In genomic region chr15:64773606-64774555, GRCh38 we compare ENCODE assay signal across 9 cellular contexts. TPM values are rescaled to one million over a fixed set of nuclear protein-coding genes. Genes with fewer than 3 reads are reported as not detected.
DNase-seq lines count a peak whose midpoint lies in the region; ATAC-seq, FAIRE-seq and TF ChIP-seq lines count a peak whose summit lies in the region.
"Had no signal": no experiment of that assay in that cellular context is flagged by ENCODE, and none has a peak within 500 bp of the region (broad histone marks: within the 10 kb centered on the region; RNA-seq: fewer than 3 reads in every experiment).

No MANE protein-coding gene starts in this region.

- TF ChIP-seq RAD21 in A549 (conservative IDR thresholded peaks at IDR 0.05 in 1 of 2, IDR thresholded peaks at IDR 0.05 in 1 of 2), result no peak

- CTCF ChIA-PET in A549 (lab: Yijun Ruan, JAX), result interaction anchor here (0.7 to 1.9 kb wide), 4 partner anchors 10 to 43 kb away, joined by 3 to 8 read pairs (median 6); no protein-coding TSS in a partner anchor
- CTCF ChIA-PET in Panc1 (lab: Charles Lee), result interaction anchor here (0.5 to 0.6 kb wide), 2 partner anchors 45 to 1428 kb away, joined by 3 to 5 read pairs; no protein-coding TSS in a partner anchor
- CTCF ChIA-PET in naive thymus-derived CD4-positive, alpha-beta T cell (lab: Charles Lee), result interaction anchor here (0.5 kb wide), 1 partner anchor 8 kb away, joined by 3 read pairs; no protein-coding TSS in a partner anchor

- H3K9me3 ChIP-seq in A549, result no peaks in the 10 kb centered on the region
- H3K9me3 ChIP-seq in Panc1 (ENCODE audit: control insufficient read depth, insufficient read depth, low read depth, low read length), result no peaks in the 10 kb centered on the region
- H3K9me3 ChIP-seq in esophagus muscularis mucosa, result no peaks in the 10 kb centered on the region
- no peaks in the 10 kb centered on the region for H3K9me3 ChIP-seq in naive thymus-derived CD4-positive, alpha-beta T cell (ENCODE audit: control insufficient read depth in 2 of 3, low read length in 3 of 3)

- 96% methylated on average over 23 of the region's 23 CpGs for WGBS in A549 (ENCODE audit: missing lambda C conversion rate)
- WGBS in esophagus muscularis mucosa, result 46% methylated on average over 22 of the region's 23 CpGs

- H3K4me3 ChIP-seq in A549, result peak overlapping the region; percentile 71
- H3K4me3 ChIP-seq in Panc1 (ENCODE audit: low read depth in 2 of 2, low read length in 2 of 2), result peak overlapping the region; percentile 40 to 69
- peak overlapping the region; percentile 82 to 97 (median 90) for H3K4me3 ChIP-seq in esophagus muscularis mucosa
- no peak overlapping the region for H3K4me3 ChIP-seq in naive thymus-derived CD4-positive, alpha-beta T cell (ENCODE audit: low read length)

- POLR2A ChIA-PET in A549 (lab: Yijun Ruan, JAX), result no interaction called here
- POLR2A ChIA-PET in Panc1 (lab: Charles Lee), result interaction anchor here (0.5 kb wide), 1 partner anchor 66 kb away, joined by 4 read pairs; no protein-coding TSS in a partner anchor
- POLR2A ChIA-PET in naive thymus-derived CD4-positive, alpha-beta T cell (lab: Charles Lee), result interaction anchor here (0.6 kb wide), 1 partner anchor 63 kb away, joined by 3 read pairs; no protein-coding TSS in a partner anchor

- no peaks in the 10 kb centered on the region for H3K36me3 Mint-ChIP-seq in naive thymus-derived CD4-positive, alpha-beta T cell

- H3K27me3 Mint-ChIP-seq in naive thymus-derived CD4-positive, alpha-beta T cell, result peaks cover 29 to 67% (median 44%) of the 10 kb centered on the region in 5 donors

- BruUV-seq in Panc1 (replicated peaks; lab: Mats Ljungman, UMichigan), result no TSS peak

- TF ChIP-seq POLR2A in A549 (IDR thresholded peaks at IDR 0.05; ENCODE audit: low read length) (no peak), esophagus muscularis mucosa (IDR thresholded peaks at IDR 0.05; ENCODE audit: low read depth) (no peak)

- ATAC-seq in A549 (peak in 1 of 2 experiments; percentile 17; a peak in 3 of 6 replicates), Panc1 (0 out of 2 replicates have a peak, but pooled peaks have one; percentile 18), HG02623 (IDR thresholded peaks at IDR 0.05; ENCODE audit: unreplicated experiment) (no peak), HG03196 (IDR thresholded peaks at IDR 0.05; ENCODE audit: unreplicated experiment) (no peak)
- ATAC-seq in naive thymus-derived CD4-positive, alpha-beta T cell, result no peak

- peak overlapping the region; percentile 100 for H3K4me2 ChIP-seq in A549

- TF ChIP-seq EP300 in A549 (IDR thresholded peaks at IDR 0.05), result no peak
- TF ChIP-seq EP300 in esophagus muscularis mucosa (IDR thresholded peaks at IDR 0.05), result no peak

- peak overlapping the region; percentile 41 to 83 (median 67) for H3K4me3 Mint-ChIP-seq in naive thymus-derived CD4-positive, alpha-beta T cell

- H3K4me1 ChIP-seq in A549 (peaks cover 11% of the 10 kb centered on the region), Panc1 (ENCODE audit: control insufficient read depth, insufficient read depth, low read length) (peaks cover 15% of the 10 kb centered on the region), esophagus muscularis mucosa (peaks cover 20 to 75% (median 60%) of the 10 kb centered on the region in 4 donors)
- H3K4me1 ChIP-seq in naive thymus-derived CD4-positive, alpha-beta T cell (ENCODE audit: control insufficient read depth in 2 of 2, insufficient read depth in 2 of 2, low read length in 2 of 2), result peaks cover 0 to 3% of the 10 kb centered on the region in 2 donors

- no peak for TF ChIP-seq CTCF in A549 (IDR thresholded peaks at IDR 0.05)
- no peak for TF ChIP-seq CTCF in Panc1 (IDR thresholded peaks at IDR 0.05)
- TF ChIP-seq CTCF in esophagus muscularis mucosa (IDR thresholded peaks at IDR 0.05), result no peak

- H3K27ac Mint-ChIP-seq in naive thymus-derived CD4-positive, alpha-beta T cell, result peak overlapping the region in 2 of 9 donors; percentile 68 to 70

- intact Hi-C loops in Panc1 (cut with micrococcal nuclease; ENCODE audit: unreplicated experiment), result no loop called here
- intact Hi-C loops in esophagus muscularis mucosa (cut with DNase I), result loop anchor here (2.0 kb wide), 2 partner anchors 25 to 33 kb away; no protein-coding TSS in a partner anchor
- intact Hi-C loops in naive thymus-derived CD4-positive, alpha-beta T cell (cut with micrococcal nuclease), result no loop called here

- H3K27me3 ChIP-seq in Panc1 (ENCODE audit: control insufficient read depth, insufficient read depth, low read length) (no peaks in the 10 kb centered on the region), esophagus muscularis mucosa (no peaks in the 10 kb centered on the region)
- H3K27me3 ChIP-seq in naive thymus-derived CD4-positive, alpha-beta T cell (ENCODE audit: control insufficient read depth in 2 of 2, insufficient read depth in 2 of 2, low read length in 2 of 2), result peaks cover 0 to 12% of the 10 kb centered on the region in 2 donors

- H3K27ac ChIP-seq in A549, result peak overlapping the region; percentile 92 to 93; a peak in 4 of 6 replicates
- peak overlapping the region; percentile 74 for H3K27ac ChIP-seq in Panc1 (ENCODE audit: low read length)
- H3K27ac ChIP-seq in esophagus muscularis mucosa (replicated peaks in 1 of 4), result peak overlapping the region; percentile 91 to 98 (median 97)
- H3K27ac ChIP-seq in naive thymus-derived CD4-positive, alpha-beta T cell (ENCODE audit: low read depth, low read length), result no peak overlapping the region

- no peaks in the 10 kb centered on the region for H3K36me3 ChIP-seq in Panc1 (ENCODE audit: control insufficient read depth, insufficient read depth, low read length)
- no peaks in the 10 kb centered on the region for H3K36me3 ChIP-seq in esophagus muscularis mucosa
- no peaks in the 10 kb centered on the region for H3K36me3 ChIP-seq in naive thymus-derived CD4-positive, alpha-beta T cell (ENCODE audit: control insufficient read depth in 2 of 3, insufficient read depth in 3 of 3, low read length in 3 of 3)

- H3K9me3 Mint-ChIP-seq in naive thymus-derived CD4-positive, alpha-beta T cell, result peaks cover 0 to 2% (median 0%) of the 10 kb centered on the region in 11 donors

- no peak for DNase-seq in A549 (ENCODE audit: low read depth in 1 of 2, low spot score in 1 of 2)
- no peak for DNase-seq in Panc1 (ENCODE audit: low read depth, low spot score)
- no peak for DNase-seq in esophagus muscularis mucosa (ENCODE audit: extremely low spot score)
- no peak for DNase-seq in naive thymus-derived CD4-positive, alpha-beta T cell
- DNase-seq in ureter (ENCODE audit: low spot score), result no peak
- DNase-seq in effector CD4-positive, alpha-beta T cell, result no peak
- DNase-seq: NCI-H1417 treated with DMSO at 0.1 percent for 48 hours had no signal

- H3K4me1 Mint-ChIP-seq in naive thymus-derived CD4-positive, alpha-beta T cell, result peaks cover 0 to 6% (median 0%) of the 10 kb centered on the region in 7 donors

- in situ Hi-C loops in Panc1 (cut with HindIII; ENCODE audit: low pct_unique_long_range_greater_than_20kb, low sequenced_read_pairs), result no loop called here

- no peak for FAIRE-seq in A549 (lab: Jason Lieb, UNC)

TF ChIP-seq in A549, 52 proteins besides CTCF, POLR2A, EP300 and RAD21 (continues in another document):
- TF ChIP-seq HDAC2 (IDR thresholded peaks at IDR 0.05), result no peak
- no peak for TF ChIP-seq MAFK (IDR thresholded peaks at IDR 0.05; ENCODE audit: partially characterized antibody)
- no peak for TF ChIP-seq FOXS1 (CRISPR knock-in tag; IDR thresholded peaks at IDR 0.05)
- no peak for TF ChIP-seq USF2 (IDR thresholded peaks at IDR 0.05)
- TF ChIP-seq HEYL (CRISPR knock-in tag; IDR thresholded peaks at IDR 0.05), result no peak
- TF ChIP-seq FOSB (CRISPR knock-in tag; IDR thresholded peaks at IDR 0.05), result no peak
- no peak for TF ChIP-seq CHD2 (IDR thresholded peaks at IDR 0.05; ENCODE audit: low read length, partially characterized antibody)
- no peak for TF ChIP-seq RFX5 (IDR thresholded peaks at IDR 0.05)
- no peak for TF ChIP-seq ZNF302 (CRISPR knock-in tag; IDR thresholded peaks at IDR 0.05)
- TF ChIP-seq RNF2 (IDR thresholded peaks at IDR 0.05; ENCODE audit: borderline replicate concordance, low read depth), result no peak
- no peak for TF ChIP-seq JUNB (IDR thresholded peaks at IDR 0.05)
- TF ChIP-seq POLR2AphosphoS2 (conservative IDR thresholded peaks at IDR 0.05; ENCODE audit: low read length), result no peak
- no peak for TF ChIP-seq GATA3 (IDR thresholded peaks at IDR 0.05; ENCODE audit: borderline replicate concordance)

RNA-seq across cellular contexts. Expression of gene RBPMS2, which starts 1.5 kb away (rescaled TPM):
- polyA plus RNA-seq in A549 (2011; rRNA removed), result 3.0 and 3.5 TPM in 2 replicates
- 8.8 and 11.4 TPM in 2 replicates for polyA plus RNA-seq in A549 (2012; cell fraction: cytosol; rRNA removed)
- 8.7 and 9.5 TPM in 2 replicates for polyA plus RNA-seq in A549 (2012; cell fraction: nucleus; rRNA removed)
- 7.8 to 8.7 TPM (median 8.7 TPM) in 3 replicates for polyA plus RNA-seq in A549 (2017; fragmentation: RNase III; extraction: RNeasy Plus Mini Kit Qiagen cat#74134 plus additional on column Dnase treatment)
- 3.3 and 4.4 TPM in 2 replicates for polyA minus RNA-seq in A549 (2011; rRNA and poly(A)+ RNA removed)
- total RNA-seq in Panc1 (2021; ENCODE audit: unreplicated experiment), result 33.7 TPM
- polyA plus RNA-seq in Panc1 (2012; ENCODE audit: insufficient read length), result 29.8 TPM
- total RNA-seq in esophagus muscularis mucosa, result 10 to 100 TPM; 27.2 to 64.1 (median 45.4) TPM
- total RNA-seq in naive thymus-derived CD4-positive, alpha-beta T cell, result 1 to 10 TPM in 1 of 5 experiments, not detected in 4; 1.2 TPM
- polyA plus RNA-seq in naive thymus-derived CD4-positive, alpha-beta T cell, result not detected
- total RNA-seq in ureter, result 16.9 TPM

RNA-seq across cellular contexts. Expression of gene PIF1, which starts 51.6 kb away (rescaled TPM):
- polyA plus RNA-seq in A549 (2011; rRNA removed) (8.5 and 11.1 TPM in 2 replicates), A549 (2017; fragmentation: RNase III; extraction: RNeasy Plus Mini Kit Qiagen cat#74134 plus additional on column Dnase treatment) (24.9 to 25.4 TPM (median 25.3 TPM) in 3 replicates)
- polyA plus RNA-seq in A549 (2012; cell fraction: cytosol; rRNA removed), result 27.5 and 29.2 TPM in 2 replicates
- 210 and 257 TPM in 2 replicates for polyA plus RNA-seq in A549 (2012; cell fraction: nucleus; rRNA removed)
- polyA minus RNA-seq in A549 (2011; rRNA and poly(A)+ RNA removed), result 7.9 and 8.3 TPM in 2 replicates
- total RNA-seq in Panc1 (2021; ENCODE audit: unreplicated experiment) (38.6 TPM), esophagus muscularis mucosa (1 to 10 TPM in 3 of 4 donors, under 1 TPM in 1; 0.78 to 4.4 (median 2.0) TPM), ureter (0.99 TPM)
- 12.6 TPM for polyA plus RNA-seq in Panc1 (2012; ENCODE audit: insufficient read length)
- total RNA-seq in naive thymus-derived CD4-positive, alpha-beta T cell, result 10 to 100 TPM in 1 of 5 experiments, 1 to 10 TPM in 1, under 1 TPM in 1, not detected in 2; 0.34 to 30.2 (median 1.0) TPM
- polyA plus RNA-seq in naive thymus-derived CD4-positive, alpha-beta T cell, result not detected
